In the genomic region with DNA sequence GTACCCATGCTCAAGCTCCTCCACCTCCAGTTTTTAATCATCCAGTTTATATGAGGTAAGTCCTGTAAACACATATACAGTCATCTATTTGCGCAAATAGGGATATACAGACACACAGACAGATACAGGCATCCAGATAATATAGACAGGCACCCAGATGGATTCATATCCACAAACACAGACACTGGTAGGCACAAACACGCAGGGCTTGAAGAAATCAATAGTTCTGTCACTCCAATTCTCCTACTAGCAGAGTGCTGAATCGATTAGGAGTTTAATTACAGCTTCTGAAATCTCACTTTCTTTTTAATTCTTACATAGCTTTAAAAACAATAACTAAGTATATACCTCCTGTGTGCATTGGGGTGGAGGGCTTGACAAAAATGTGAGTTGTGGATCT, we compare ENCODE assay signal across 9 cellular contexts. TPM values are rescaled to one million over a fixed set of nuclear protein-coding genes. Genes with fewer than 3 reads are reported as not detected.
"Had no signal": no experiment of that assay in that cellular context is flagged by ENCODE, and none has a peak within 500 bp of the region (broad histone marks: within the 10 kb centered on the region; RNA-seq: fewer than 3 reads in every experiment).

No MANE protein-coding gene starts in this region.

- H3K9me3 ChIP-seq: HAP-1 had no signal

- ATAC-seq: GM23338, HCT116, K562 had no signal

- H3K4me3 ChIP-seq: GM23338, HAP-1, K562 had no signal

- H2AFZ ChIP-seq: GM23338 had no signal

- FAIRE-seq: H1, HTR-8/SVneo, K562 had no signal

- H3K4me1 ChIP-seq: HAP-1 had no signal

- H3K36me3 ChIP-seq: HAP-1 had no signal

- H3K4me2 ChIP-seq: GM23338 had no signal

- DNase-seq: H7, HFFc6, KG1 had no signal

RNA-seq across cellular contexts. Expression of gene INSC, which starts 56.0 kb away (rescaled TPM):
- total RNA-seq: H7, K562 had no signal
- polyA plus RNA-seq: K562 had no signal
